Comparison of ENCODE assay signal across 17 cellular contexts in genomic region chr12:82880442-82880901, GRCh38.
DNase-seq lines count a peak whose midpoint lies in the region; ATAC-seq and TF ChIP-seq lines count a peak whose summit lies in the region.
"Had no signal": no experiment of that assay in that cellular context is flagged by ENCODE, and none has a peak within 500 bp of the region (broad histone marks: within the 10 kb centered on the region; RNA-seq: fewer than 3 reads in every experiment).

No MANE protein-coding gene starts in this region.

- DNase-seq in cardiac muscle cell (ENCODE audit: low read depth in 1 of 2, low spot score in 1 of 2) (peak; percentile 15 to 17), Right ventricle myocardium inferior (ENCODE audit: missing footprints) (no peak), brain pericyte (ENCODE audit: low read depth, low spot score) (peak; percentile 18), nephron progenitor cell (no peak), NCI-H2227 treated with DMSO at 0.1 percent for 48 hours (lab: John Stamatoyannopoulos, UW) (no peak)
- DNase-seq in T-helper 2 cell treated with Interferon-gamma antibody and Interleukin-4, amounts not matched to agents 5 μg/mL and 100 μg/mL, for 36 hours (ENCODE audit: low spot score), result no peak
- DNase-seq: ACHN; activated B cell treated with CpG ODN at 0.5 μM for 24 hours; CD4-positive, alpha-beta T cell; NCI-H1436; right cardiac atrium; SIG-M5; T-helper 2 cell; trophoblast cell had no signal

- H3K27me3 ChIP-seq in cardiac muscle cell, result no peaks in the 10 kb centered on the region

- H3K4me1 ChIP-seq in cardiac muscle cell (ENCODE audit: low read depth), result no peaks in the 10 kb centered on the region

- H3K9me3 ChIP-seq in cardiac muscle cell (ENCODE audit: low read depth), result no peaks in the 10 kb centered on the region

- H3K36me3 Mint-ChIP-seq in nephron progenitor cell (ENCODE audit: low read depth), result no peaks in the 10 kb centered on the region
- H3K36me3 Mint-ChIP-seq in T-helper 2 cell treated with Interferon-gamma antibody and Interleukin-4, amounts not matched to agents 5 μg/mL and 100 μg/mL, for 36 hours (ENCODE audit: low read depth), result no peaks in the 10 kb centered on the region

- no peak overlapping the region for H3K4me3 Mint-ChIP-seq in nephron progenitor cell
- H3K4me3 Mint-ChIP-seq in T-helper 2 cell treated with Interferon-gamma antibody and Interleukin-4, amounts not matched to agents 5 μg/mL and 100 μg/mL, for 36 hours, result no peak overlapping the region
- H3K4me3 Mint-ChIP-seq: activated B cell treated with CpG ODN at 0.5 μM for 24 hours; CD4-positive, alpha-beta T cell; stimulated activated naive CD8-positive, alpha-beta T cell treated with anti-CD3 and anti-CD28 coated beads, Interleukin-15, Interleukin-2, amounts not matched to agents 100 ng/mL and 50 ng/mL, for 24 hours had no signal

- no peak for ATAC-seq in Right ventricle myocardium inferior
- no peak for ATAC-seq in HG03139 (IDR thresholded peaks at IDR 0.05; ENCODE audit: unreplicated experiment)
- no peak for ATAC-seq in GM19351 (IDR thresholded peaks at IDR 0.05; ENCODE audit: unreplicated experiment)
- ATAC-seq: right cardiac atrium had no signal

- peak overlapping the region; percentile 15 for H3K27ac ChIP-seq in cardiac muscle cell

- H3K27ac Mint-ChIP-seq in nephron progenitor cell, result peak overlapping the region; percentile 22
- no peak overlapping the region for H3K27ac Mint-ChIP-seq in T-helper 2 cell treated with Interferon-gamma antibody and Interleukin-4, amounts not matched to agents 5 μg/mL and 100 μg/mL, for 36 hours
- H3K27ac Mint-ChIP-seq: activated B cell treated with CpG ODN at 0.5 μM for 24 hours; CD4-positive, alpha-beta T cell; stimulated activated naive CD8-positive, alpha-beta T cell treated with anti-CD3 and anti-CD28 coated beads, Interleukin-15, Interleukin-2, amounts not matched to agents 100 ng/mL and 50 ng/mL, for 24 hours had no signal

- no peak overlapping the region for H3K4me3 ChIP-seq in cardiac muscle cell

- no peaks in the 10 kb centered on the region for H3K9me3 Mint-ChIP-seq in nephron progenitor cell
- H3K9me3 Mint-ChIP-seq in T-helper 2 cell treated with Interferon-gamma antibody and Interleukin-4, amounts not matched to agents 5 μg/mL and 100 μg/mL, for 36 hours, result no peaks in the 10 kb centered on the region
- H3K9me3 Mint-ChIP-seq: stimulated activated naive CD8-positive, alpha-beta T cell treated with anti-CD3 and anti-CD28 coated beads, Interleukin-15, Interleukin-2, amounts not matched to agents 100 ng/mL and 50 ng/mL, for 24 hours had no signal

- no peaks in the 10 kb centered on the region for H3K4me1 Mint-ChIP-seq in nephron progenitor cell
- peaks cover 2% of the 10 kb centered on the region for H3K4me1 Mint-ChIP-seq in T-helper 2 cell treated with Interferon-gamma antibody and Interleukin-4, amounts not matched to agents 5 μg/mL and 100 μg/mL, for 36 hours (ENCODE audit: low read depth)
- H3K4me1 Mint-ChIP-seq: activated B cell treated with CpG ODN at 0.5 μM for 24 hours had no signal

- intact Hi-C loops in Right ventricle myocardium inferior (cut with DNase I), result no loop called here

- no peaks in the 10 kb centered on the region for H3K36me3 ChIP-seq in cardiac muscle cell

- TF ChIP-seq CTCF in cardiac muscle cell (IDR thresholded peaks at IDR 0.05; ENCODE audit: low read depth, low read length) (no peak), nephron progenitor cell (IDR thresholded peaks at IDR 0.05) (no peak)

- H3K27me3 Mint-ChIP-seq in nephron progenitor cell (ENCODE audit: low read depth, poor library complexity), result peaks cover 4% of the 10 kb centered on the region
- H3K27me3 Mint-ChIP-seq in T-helper 2 cell treated with Interferon-gamma antibody and Interleukin-4, amounts not matched to agents 5 μg/mL and 100 μg/mL, for 36 hours (ENCODE audit: low read depth), result no peaks in the 10 kb centered on the region
- H3K27me3 Mint-ChIP-seq: activated B cell treated with CpG ODN at 0.5 μM for 24 hours; CD4-positive, alpha-beta T cell; stimulated activated naive CD8-positive, alpha-beta T cell treated with anti-CD3 and anti-CD28 coated beads, Interleukin-15, Interleukin-2, amounts not matched to agents 100 ng/mL and 50 ng/mL, for 24 hours had no signal

Comparison
In these comparisons a context has a peak if more than half of its experiments do, and no peak if none do; other contexts are left out.
1. DNase-seq: peak in cardiac muscle cell (2 of 2) and brain pericyte (single experiment); none in Right ventricle myocardium inferior (single experiment), nephron progenitor cell (single experiment), T-helper 2 cell treated with Interferon-gamma antibody and Interleukin-4, amounts not matched to agents 5 μg/mL and 100 μg/mL, for 36 hours (single experiment) and NCI-H2227 treated with DMSO at 0.1 percent for 48 hours (single experiment).